In genomic region chr11:65785329-65786007, GRCh38 we compare ENCODE assay signal across 2 cellular contexts.
A peak's percentile ranks its signal among the peaks of the same experiment; 100 is the strongest.
TF ChIP-seq lines count a peak whose summit lies in the region.

No MANE protein-coding gene starts in this region.

TF ChIP-seq in GM23338, 12 proteins besides CTCF, POLR2A, EP300 and RAD21:
- TF ChIP-seq EZH2 (IDR thresholded peaks at IDR 0.05; ENCODE audit: low read depth, unreplicated experiment) (peak; percentile 16), ZNF114 (CRISPR knock-in tag; IDR thresholded peaks at IDR 0.05) (no peak), ETS1 (IDR thresholded peaks at IDR 0.05) (no peak), REST (IDR thresholded peaks at IDR 0.05; ENCODE audit: unreplicated experiment) (no peak), ZNF462 (CRISPR knock-in tag; IDR thresholded peaks at IDR 0.05) (no peak)

TF ChIP-seq in GM12878, 131 proteins besides CTCF, POLR2A, EP300 and RAD21:
- TF ChIP-seq RCOR1 (conservative IDR thresholded peaks at IDR 0.05; ENCODE audit: low read depth, low read length) (no peak), BHLHE40 (IDR thresholded peaks at IDR 0.05; ENCODE audit: borderline replicate concordance in 1 of 2, low read depth in 2 of 2, low read length in 1 of 2) (no peak), EZH2 (IDR thresholded peaks at IDR 0.05; ENCODE audit: borderline replicate concordance, control insufficient read depth, low read depth, low read length) (no peak), ATF7 (IDR thresholded peaks at IDR 0.05; ENCODE audit: low read depth) (no peak), PAX8 (IDR thresholded peaks at IDR 0.05) (no peak), RAD51 (IDR thresholded peaks at IDR 0.05) (no peak), FOXK2 (IDR thresholded peaks at IDR 0.05) (no peak), MYB (IDR thresholded peaks at IDR 0.05; ENCODE audit: borderline replicate concordance, low read depth, low read length) (no peak), TCF7 (IDR thresholded peaks at IDR 0.05; ENCODE audit: borderline replicate concordance) (no peak), GABPA (IDR thresholded peaks at IDR 0.05; ENCODE audit: low read depth) (no peak), NRF1 (conservative IDR thresholded peaks at IDR 0.05; ENCODE audit: low read depth, low read length) (no peak), SMC3 (IDR thresholded peaks at IDR 0.05; ENCODE audit: borderline replicate concordance, low read length) (no peak), CHD4 (IDR thresholded peaks at IDR 0.05) (no peak), NKRF (conservative IDR thresholded peaks at IDR 0.05) (no peak), RBBP5 (conservative IDR thresholded peaks at IDR 0.05) (no peak), E2F8 (IDR thresholded peaks at IDR 0.05; ENCODE audit: low read depth, partially characterized antibody) (no peak), MLLT1 (IDR thresholded peaks at IDR 0.05) (no peak), BRCA1 (IDR thresholded peaks at IDR 0.05; ENCODE audit: low read depth, low read length) (no peak), HSF1 (IDR thresholded peaks at IDR 0.05; ENCODE audit: low read depth, low read length) (no peak)
